Comparison of ENCODE assay signal across 24 cellular contexts in genomic region chr1:201670517-201670916, GRCh38.
"Had no signal": no experiment of that assay in that cellular context is flagged by ENCODE, and none has a peak within 500 bp of the region (broad histone marks: within the 10 kb centered on the region; RNA-seq: fewer than 3 reads in every experiment).

No MANE protein-coding gene starts in this region.

- FAIRE-seq: small intestine had no signal

- H3K9me3 ChIP-seq: left ventricle myocardium inferior, ovary, prostate gland, sigmoid colon, spleen, tibial nerve, vagina had no signal

- ATAC-seq: natural killer cell; right cardiac atrium; stimulated activated memory B cell treated with anti-CD40 and anti-IgM and Interleukin-4, amounts not matched to agents 10 μg/mL and 1 μg/mL and 100 μg/mL, for 72 hours; stimulated activated naive CD8-positive, alpha-beta T cell treated with anti-CD3 and anti-CD28 coated beads, Interleukin-15, amount 100 ng/mL, for 72 hours had no signal

- H3K36me3 ChIP-seq: left ventricle myocardium inferior, neural progenitor cell, ovary, prostate gland, sigmoid colon, spleen, tibial nerve, vagina had no signal

- H2AFZ ChIP-seq: hepatocyte, neural progenitor cell had no signal

- H3K27ac ChIP-seq: hepatocyte, left ventricle myocardium inferior, neural progenitor cell, ovary, prostate gland, sigmoid colon, spleen, tibial nerve, vagina had no signal

- H3K4me1 ChIP-seq: prostate gland had no signal

- H3K79me2 ChIP-seq: hepatocyte had no signal

- DNase-seq: islet precursor cell; left ventricle myocardium inferior; mesendoderm; naive B cell; natural killer cell; nephron progenitor cell; ovary; retina; right cardiac atrium; sigmoid colon; small intestine; spleen; stimulated activated CD4-positive, alpha-beta T cell treated with anti-CD3 and anti-CD28 coated beads, Interleukin-4, amount 100 ng/mL, for 4 hours; stimulated activated CD8-positive, alpha-beta memory T cell treated with anti-CD3 and anti-CD28 coated beads, Interleukin-4, amount 100 ng/mL, for 48 hours; stimulated activated naive CD4-positive, alpha-beta T cell treated with Interleukin-2 at 50 U/mL for 16 hours; stimulated activated naive CD8-positive, alpha-beta T cell treated with anti-CD3 and anti-CD28 coated beads, Interleukin-15, amount 100 ng/mL, for 72 hours; substantia nigra had no signal

- H3K4me2 ChIP-seq: hepatocyte, neural progenitor cell had no signal

- H3K9ac ChIP-seq: neural progenitor cell had no signal

- H3K27me3 ChIP-seq: hepatocyte, neural progenitor cell, ovary, sigmoid colon, spleen, tibial nerve, vagina had no signal

- H3K4me3 ChIP-seq: hepatocyte, left ventricle myocardium inferior, lung, neural progenitor cell, ovary, prostate gland, sigmoid colon, spleen, tibial nerve, vagina had no signal
